Comparison of ENCODE assay signal across 10 cellular contexts in the genomic region with DNA sequence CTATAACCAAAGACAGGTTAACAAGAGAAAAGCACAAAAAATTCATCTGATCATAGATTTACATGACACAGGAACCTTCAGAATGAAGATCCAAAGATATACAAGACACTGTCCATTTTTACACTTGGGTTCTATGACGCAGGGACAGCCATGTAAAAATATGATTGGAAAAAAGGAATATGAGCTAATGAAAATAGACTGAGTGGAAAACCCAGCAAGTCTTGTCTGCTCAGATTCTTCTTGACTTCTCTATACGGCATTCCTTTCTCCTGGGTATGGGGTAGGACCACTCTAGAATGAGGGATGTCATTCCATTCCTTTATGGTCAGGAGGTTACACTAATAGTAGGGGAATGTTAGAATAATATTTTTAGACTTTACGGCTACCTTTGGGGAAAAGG. TPM values are rescaled to one million over a fixed set of nuclear protein-coding genes. Genes with fewer than 3 reads are reported as not detected.
"Had no signal": no experiment of that assay in that cellular context is flagged by ENCODE, and none has a peak within 500 bp of the region (broad histone marks: within the 10 kb centered on the region; RNA-seq: fewer than 3 reads in every experiment).

No MANE protein-coding gene starts in this region.

- H3K4me3 ChIP-seq: GM23248, GM23338, HAP-1 had no signal

- H3K36me3 ChIP-seq: HAP-1 had no signal

- H3K9me3 ChIP-seq: HAP-1 had no signal

- H2AFZ ChIP-seq: GM23248, GM23338 had no signal

- DNase-seq: GM23248, H7, H9, HCEC 1CT, HFFc6 had no signal

- H3K9ac ChIP-seq: GM23248 had no signal

- FAIRE-seq: H1, H54 had no signal

- H3K27ac Mint-ChIP-seq: HFFc6 had no signal

- H3K27ac ChIP-seq: GM23248 had no signal

- H3K4me3 Mint-ChIP-seq: GM23338, H9, HFFc6 had no signal

- H3K9me3 Mint-ChIP-seq: GM23338, H9 had no signal

RNA-seq across cellular contexts. Expression of a gene that starts 46.9 kb away (rescaled TPM):
- total RNA-seq: GM23248, H4, HFFc6 had no signal
- polyA plus RNA-seq: GM23248 had no signal
